In genomic region chr11:43737194-43737575, GRCh38 we compare ENCODE assay signal across 15 cellular contexts. TPM values are rescaled to one million over a fixed set of nuclear protein-coding genes. Genes with fewer than 3 reads are reported as not detected.
DNase-seq lines count a peak whose midpoint lies in the region; ATAC-seq, FAIRE-seq and TF ChIP-seq lines count a peak whose summit lies in the region.
"Had no signal": no experiment of that assay in that cellular context is flagged by ENCODE, and none has a peak within 500 bp of the region (broad histone marks: within the 10 kb centered on the region; RNA-seq: fewer than 3 reads in every experiment).

No MANE protein-coding gene starts in this region.

- no peak for TF ChIP-seq POLR2A in gastrocnemius medialis (IDR thresholded peaks at IDR 0.05)

- ATAC-seq in GM23338, result no peak
- no peak for ATAC-seq in gastrocnemius medialis
- no peak for ATAC-seq in GM21515 (IDR thresholded peaks at IDR 0.05; ENCODE audit: unreplicated experiment)

- no peaks in the 10 kb centered on the region for H3K27me3 ChIP-seq in GM23338 (ENCODE audit: insufficient read depth)
- H3K27me3 ChIP-seq in ascending aorta, result no peaks in the 10 kb centered on the region
- H3K27me3 ChIP-seq in hepatocyte, result no peaks in the 10 kb centered on the region
- H3K27me3 ChIP-seq in gastrocnemius medialis, result no peaks in the 10 kb centered on the region
- H3K27me3 ChIP-seq: esophagus muscularis mucosa had no signal

- H3K36me3 ChIP-seq in GM23338 (ENCODE audit: insufficient read depth) (no peaks in the 10 kb centered on the region), ascending aorta (no peaks in the 10 kb centered on the region), hepatocyte (replicated peaks; ENCODE audit: insufficient read depth, low read depth) (no peaks in the 10 kb centered on the region), gastrocnemius medialis (peaks cover 0 to 13% of the 10 kb centered on the region in 2 donors)

- intact Hi-C loops in ascending aorta (cut with DNase I), result loop anchor here (2.0 to 5.0 kb wide), 2 partner anchors 14 to 95 kb away; no protein-coding TSS in a partner anchor
- intact Hi-C loops in gastrocnemius medialis (cut with DNase I; ENCODE audit: low total_unique reads), result loop anchor here (5.0 kb wide), 1 partner anchor 50 kb away; no protein-coding TSS in a partner anchor

- H3K9me2 ChIP-seq in GM23338 (ENCODE audit: insufficient read depth) (no peaks in the 10 kb centered on the region), hepatocyte (replicated peaks; ENCODE audit: insufficient read depth) (no peaks in the 10 kb centered on the region)

- in situ Hi-C loops in gastrocnemius medialis (cut with MboI; ENCODE audit: low sequenced_read_pairs in 4 of 4), result no loop called here

- H2AFZ ChIP-seq in GM23338, result no peak overlapping the region
- H2AFZ ChIP-seq in hepatocyte, result no peak overlapping the region

- peaks cover 17% of the 10 kb centered on the region for H3K36me3 Mint-ChIP-seq in GM23338 (ENCODE audit: low read depth)

- H3K79me2 ChIP-seq in GM23338 (replicated peaks; ENCODE audit: insufficient read depth), result peaks cover 97% of the 10 kb centered on the region
- H3K79me2 ChIP-seq in hepatocyte, result peaks cover 74% of the 10 kb centered on the region

- peaks cover 41% of the 10 kb centered on the region for H3K4me1 Mint-ChIP-seq in GM23338

- peaks cover 44% of the 10 kb centered on the region for H3K4me1 ChIP-seq in GM23338 (ENCODE audit: insufficient read depth)
- H3K4me1 ChIP-seq in ascending aorta, result peaks cover 16 to 35% of the 10 kb centered on the region in 2 donors
- peaks cover 28% of the 10 kb centered on the region for H3K4me1 ChIP-seq in hepatocyte (ENCODE audit: insufficient read depth)
- H3K4me1 ChIP-seq in gastrocnemius medialis, result peaks cover 36 to 39% of the 10 kb centered on the region in 2 donors

- H3K4me3 ChIP-seq in GM23338, result no peak overlapping the region
- H3K4me3 ChIP-seq in ascending aorta, result peak overlapping the region in 1 of 2 donors; percentile 42
- no peak overlapping the region for H3K4me3 ChIP-seq in hepatocyte
- H3K4me3 ChIP-seq in gastrocnemius medialis, result peak overlapping the region in 1 of 4 donors; percentile 22
- H3K4me3 ChIP-seq: esophagus muscularis mucosa had no signal

- no peaks in the 10 kb centered on the region for H3F3A ChIP-seq in GM23338 (replicated peaks; ENCODE audit: low read depth)

- FAIRE-seq in HTR-8/SVneo (lab: Jason Lieb, UNC), result no peak

- H4K20me1 ChIP-seq in GM23338 (replicated peaks; ENCODE audit: insufficient read depth) (peaks cover 19% of the 10 kb centered on the region), hepatocyte (ENCODE audit: insufficient read depth, poor library complexity, severe bottlenecking) (peaks cover 3% of the 10 kb centered on the region)

- H3K9me3 ChIP-seq in ascending aorta, result no peaks in the 10 kb centered on the region
- H3K9me3 ChIP-seq in hepatocyte (ENCODE audit: low read depth), result no peaks in the 10 kb centered on the region
- no peaks in the 10 kb centered on the region for H3K9me3 ChIP-seq in gastrocnemius medialis
- H3K9me3 ChIP-seq: esophagus muscularis mucosa had no signal

- H3K4me3 Mint-ChIP-seq in GM23338, result no peak overlapping the region
- H3K4me3 Mint-ChIP-seq: activated naive CD8-positive, alpha-beta T cell had no signal

- no peaks in the 10 kb centered on the region for H3K27me3 Mint-ChIP-seq in GM23338 (ENCODE audit: insufficient read depth, low read depth, poor library complexity)
- H3K27me3 Mint-ChIP-seq: activated naive CD8-positive, alpha-beta T cell had no signal

- DNase-seq in GM23338 (ENCODE audit: low spot score) (no peak), ascending aorta (ENCODE audit: low spot score in 2 of 2) (no peak), hepatocyte (ENCODE audit: low spot score) (no peak), gastrocnemius medialis (no peak), HUDEP-2 (lab: John Stamatoyannopoulos, UW; ENCODE audit: unreplicated experiment in 76 of 76) (no peak), HTR-8/SVneo (ENCODE audit: insufficient read length, low spot score) (no peak)
- DNase-seq in stimulated activated CD4-positive, alpha-beta T cell treated with anti-CD3 and anti-CD28 coated beads, Interleukin-2, amount 100 ng/mL, for 48 hours, result no peak
- DNase-seq: activated CD8-positive, alpha-beta memory T cell treated with anti-CD3 and anti-CD28 coated beads, Interleukin-2, amount 50 U/mL, for 48 hours; DND-41; NCI-H1092 treated with DMSO at 0.1 percent for 48 hours; NCI-H226; occipital lobe had no signal

- H3K4me2 ChIP-seq in GM23338 (peak overlapping the region; percentile 8; the same call in 1 of the 2 replicates), hepatocyte (peak overlapping the region; percentile 48)

- H3K27ac ChIP-seq in GM23338 (ENCODE audit: low read depth) (no peak overlapping the region), ascending aorta (peak overlapping the region; percentile 68 to 79), hepatocyte (peak overlapping the region; percentile 76), gastrocnemius medialis (peak overlapping the region; percentile 49 to 74 (median 72))

- H3K9me3 Mint-ChIP-seq in GM23338, result no peaks in the 10 kb centered on the region

- H3K27ac Mint-ChIP-seq in GM23338, result peak overlapping the region; percentile 78
- H3K27ac Mint-ChIP-seq: activated naive CD8-positive, alpha-beta T cell had no signal

- no peak for TF ChIP-seq CTCF in GM23338 (conservative IDR thresholded peaks at IDR 0.05; ENCODE audit: low read depth in 2 of 2)
- no peak for TF ChIP-seq CTCF in ascending aorta (IDR thresholded peaks at IDR 0.05)
- TF ChIP-seq CTCF in hepatocyte (IDR thresholded peaks at IDR 0.05; ENCODE audit: poor library complexity), result no peak
- no peak for TF ChIP-seq CTCF in gastrocnemius medialis (IDR thresholded peaks at IDR 0.05 in 4 of 5, conservative IDR thresholded peaks at IDR 0.05 in 1 of 5)

TF ChIP-seq in GM23338, 12 proteins besides CTCF, POLR2A, EP300 and RAD21 (continues in another document):
- TF ChIP-seq ZNF462 (CRISPR knock-in tag; IDR thresholded peaks at IDR 0.05) (no peak), CREB1 (CRISPR knock-in tag; IDR thresholded peaks at IDR 0.05; ENCODE audit: low read depth) (no peak), STAT1 (IDR thresholded peaks at IDR 0.05; ENCODE audit: unreplicated experiment) (no peak), EZH2 (IDR thresholded peaks at IDR 0.05; ENCODE audit: low read depth, unreplicated experiment) (no peak)

RNA-seq across cellular contexts. Expression of gene HSD17B12, which starts 56.6 kb away (rescaled TPM):
- 168 and 179 TPM in 2 replicates for total RNA-seq in GM23338 (2014; rRNA removed; shearing (Covaris generic))
- polyA plus RNA-seq in GM23338 (2016; fragmentation: Nextera tagmentation; extraction: Ambion mirVana) (112 and 128 TPM in 2 replicates), hepatocyte (78.7 and 83.2 TPM in 2 replicates)
- total RNA-seq in ascending aorta (48.2 TPM), hepatocyte (137 and 140 TPM in 2 replicates), gastrocnemius medialis (10 to 100 TPM; 20.5 to 41.1 (median 28.6) TPM)
